18 cellular contexts compared by ENCODE assay signal in genomic region chr13:39941236-39941635, GRCh38.
DNase-seq lines count a peak whose midpoint lies in the region; ATAC-seq, FAIRE-seq and TF ChIP-seq lines count a peak whose summit lies in the region.
"Had no signal": no experiment of that assay in that cellular context is flagged by ENCODE, and none has a peak within 500 bp of the region (broad histone marks: within the 10 kb centered on the region; RNA-seq: fewer than 3 reads in every experiment).

No MANE protein-coding gene starts in this region.

- intact Hi-C loops in endothelial cell of umbilical vein (cut with micrococcal nuclease) (loop anchor here (10.0 kb wide), 1 partner anchor 256 kb away; no protein-coding TSS in a partner anchor), testis (cut with DNase I; ENCODE audit: low total_unique reads) (no loop called here), Right ventricle myocardium superior (cut with DNase I) (loop anchor here (10.0 kb wide), 1 partner anchor 166 kb away; no protein-coding TSS in a partner anchor)

- FAIRE-seq in endothelial cell of umbilical vein (lab: Jason Lieb, UNC): no peak
- FAIRE-seq: A549, GM12878, GM18507 had no signal

- no peaks in the 10 kb centered on the region for H3K27me3 Mint-ChIP-seq in neural crest cell (ENCODE audit: low read depth)

- H3K9me3 Mint-ChIP-seq in neural crest cell: peaks cover 9% of the 10 kb centered on the region
- H3K9me3 Mint-ChIP-seq: CD4-positive, alpha-beta memory T cell; HFFc6 had no signal

- dilution Hi-C loops in endothelial cell of umbilical vein (cut with MboI; ENCODE audit: extremely low pct_ligation_motif_present, low sequenced_read_pairs): no loop called here

- peaks cover 18% of the 10 kb centered on the region for H3K4me1 Mint-ChIP-seq in neural crest cell

- no peaks in the 10 kb centered on the region for H3K4me1 ChIP-seq in NT2/D1 (ENCODE audit: insufficient read depth, insufficient read length)
- peaks cover 5% of the 10 kb centered on the region for H3K4me1 ChIP-seq in endothelial cell of umbilical vein (ENCODE audit: control insufficient read depth, extremely low read depth, insufficient read depth, low read length)
- no peaks in the 10 kb centered on the region for H3K4me1 ChIP-seq in testis
- H3K4me1 ChIP-seq: A549, BE2C had no signal

- no peaks in the 10 kb centered on the region for H3K79me2 ChIP-seq in endothelial cell of umbilical vein (ENCODE audit: control insufficient read depth, insufficient read depth, low read length)

- H3K27ac Mint-ChIP-seq in neural crest cell (ENCODE audit: unreplicated experiment): peak overlapping the region; percentile 21
- H3K27ac Mint-ChIP-seq: CD4-positive, alpha-beta memory T cell; HFFc6 had no signal

- no peak for TF ChIP-seq POLR2A in endothelial cell of umbilical vein (IDR thresholded peaks at IDR 0.05; ENCODE audit: low read depth, low read length)
- no peak for TF ChIP-seq POLR2A in testis (IDR thresholded peaks at IDR 0.05)

- POLR2A ChIA-PET in endothelial cell of umbilical vein (lab: Charles Lee): no interaction called here

- no TSS peak for BruUV-seq in endothelial cell of umbilical vein (replicated peaks; lab: Mats Ljungman, UMichigan)

- H3K4me3 ChIP-seq in NT2/D1 (ENCODE audit: insufficient read length, low read depth) (no peak overlapping the region), endothelial cell of umbilical vein (replicated peaks in 1 of 3; ENCODE audit: insufficient read depth in 1 of 3, low read depth in 1 of 3, low read length in 3 of 3) (no peak overlapping the region), testis (no peak overlapping the region)
- H3K4me3 ChIP-seq: A549, GM12878 had no signal

- H3K9me3 ChIP-seq in NT2/D1 (ENCODE audit: insufficient read depth, low read length) (no peaks in the 10 kb centered on the region), endothelial cell of umbilical vein (replicated peaks; ENCODE audit: control insufficient read depth, insufficient read depth, low read length) (no peaks in the 10 kb centered on the region), testis (no peaks in the 10 kb centered on the region)
- H3K9me3 ChIP-seq: A549, BE2C had no signal

- H3K4me2 ChIP-seq in endothelial cell of umbilical vein (ENCODE audit: insufficient read depth, low read length): no peak overlapping the region
- H3K4me2 ChIP-seq: A549 had no signal

- CTCF ChIA-PET in endothelial cell of umbilical vein (lab: Charles Lee): interaction anchor here (1.0 to 3.1 kb wide), 9 partner anchors 11 to 742 kb away, joined by 3 to 39 read pairs (median 8); no protein-coding TSS in a partner anchor

- no peaks in the 10 kb centered on the region for H3K27me3 ChIP-seq in NT2/D1 (ENCODE audit: insufficient read depth, insufficient read length)
- no peaks in the 10 kb centered on the region for H3K27me3 ChIP-seq in endothelial cell of umbilical vein (ENCODE audit: control insufficient read depth in 2 of 2, insufficient read depth in 2 of 2, low read length in 2 of 2)
- no peaks in the 10 kb centered on the region for H3K27me3 ChIP-seq in testis
- H3K27me3 ChIP-seq: BE2C had no signal

- peak overlapping the region; percentile 46 for H2AFZ ChIP-seq in endothelial cell of umbilical vein (ENCODE audit: low read depth, low read length)

- H3K4me3 Mint-ChIP-seq in neural crest cell: no peak overlapping the region
- H3K4me3 Mint-ChIP-seq: CD4-positive, alpha-beta memory T cell; HFFc6 had no signal

- no peaks in the 10 kb centered on the region for H4K20me1 ChIP-seq in endothelial cell of umbilical vein (replicated peaks; ENCODE audit: control insufficient read depth, extremely low read depth, insufficient read depth, low read length)

- DNase-seq in NT2/D1 (ENCODE audit: low read depth, low spot score): peak; percentile 25
- no peak for DNase-seq in endothelial cell of umbilical vein (ENCODE audit: low read depth, low spot score)
- no peak for DNase-seq in neural crest cell (ENCODE audit: low read depth, low spot score)
- peak; percentile 19 for DNase-seq in testis
- no peak for DNase-seq in Right ventricle myocardium superior
- no peak for DNase-seq in kidney glomerular epithelial cell (lab: John Stamatoyannopoulos, UW)
- DNase-seq: BE2C; CD4-positive, alpha-beta memory T cell; DMS79; GOT3; HCEC 1CT; HFFc6; IMR-90 had no signal

- TF ChIP-seq CTCF in endothelial cell of umbilical vein (IDR thresholded peaks at IDR 0.05; ENCODE audit: extremely low read depth in 1 of 2, insufficient read depth in 1 of 2, low read depth in 1 of 2, low read length in 2 of 2): no peak
- TF ChIP-seq CTCF in neural crest cell (conservative IDR thresholded peaks at IDR 0.05): no peak
- no peak for TF ChIP-seq CTCF in testis (IDR thresholded peaks at IDR 0.05)

- H3K9ac ChIP-seq in NT2/D1 (ENCODE audit: insufficient read length, low read depth) (no peak overlapping the region), endothelial cell of umbilical vein (replicated peaks; ENCODE audit: extremely low read depth, insufficient read depth, low read length) (no peak overlapping the region)

- WGBS in testis, 2 donors: 44 to 46% methylated on average over 5 of the region's 5 CpGs

- H3K36me3 ChIP-seq in NT2/D1 (ENCODE audit: insufficient read depth, insufficient read length, low read length) (no peaks in the 10 kb centered on the region), endothelial cell of umbilical vein (ENCODE audit: control insufficient read depth in 2 of 2, extremely low read depth in 1 of 2, insufficient read depth in 2 of 2, low read length in 2 of 2) (no peaks in the 10 kb centered on the region), testis (ENCODE audit: low read depth, missing control alignments) (no peaks in the 10 kb centered on the region)
- H3K36me3 ChIP-seq: BE2C had no signal

- no peaks in the 10 kb centered on the region for H3K9me1 ChIP-seq in endothelial cell of umbilical vein (replicated peaks; ENCODE audit: control insufficient read depth, extremely low read depth, insufficient read depth, low read length)

- H3K27ac ChIP-seq in endothelial cell of umbilical vein (ENCODE audit: insufficient read depth, low read depth, low read length) (no peak overlapping the region), testis (no peak overlapping the region)
- H3K27ac ChIP-seq: A549, C4-2B had no signal

- no peaks in the 10 kb centered on the region for H3K36me3 Mint-ChIP-seq in neural crest cell (ENCODE audit: low read depth)
- H3K36me3 Mint-ChIP-seq: CD4-positive, alpha-beta memory T cell had no signal

- ATAC-seq in Right ventricle myocardium superior (ENCODE audit: poor library complexity) (no peak), GM18868 (IDR thresholded peaks at IDR 0.05; ENCODE audit: unreplicated experiment) (no peak)
- ATAC-seq: A549, GM12878 had no signal

TF ChIP-seq in endothelial cell of umbilical vein, 7 proteins besides CTCF, POLR2A, EP300 and RAD21:
- TF ChIP-seq EZH2 (IDR thresholded peaks at IDR 0.05; ENCODE audit: borderline replicate concordance, low read depth, low read length, severe bottlenecking): no peak
- TF ChIP-seq POLR2AphosphoS5 (IDR thresholded peaks at IDR 0.05; ENCODE audit: insufficient read depth, low read depth, low read length): no peak
- TF ChIP-seq GATA2 (IDR thresholded peaks at IDR 0.05; ENCODE audit: insufficient read depth, insufficient read length, low read depth, low read length): no peak
TF ChIP-seq in endothelial cell of umbilical vein: peak in this region for 0.

Comparison
In these comparisons a context has a peak if more than half of its experiments do, and no peak if none do; other contexts are left out.
1. DNase-seq: peak in NT2/D1 (single experiment) and testis (single experiment); none in endothelial cell of umbilical vein (single experiment), neural crest cell (single experiment), Right ventricle myocardium superior (single experiment) and kidney glomerular epithelial cell (single experiment).